8 cellular contexts compared by ENCODE assay signal in genomic region chr9:127214421-127215265, GRCh38. TPM values are rescaled to one million over a fixed set of nuclear protein-coding genes. Genes with fewer than 3 reads are reported as not detected.
DNase-seq lines count a peak whose midpoint lies in the region; ATAC-seq lines count a peak whose summit lies in the region.

No MANE protein-coding gene starts in this region.

- H3K27me3 Mint-ChIP-seq in effector memory CD8-positive, alpha-beta T cell = no peaks in the 10 kb centered on the region
- peaks cover 5% of the 10 kb centered on the region for H3K27me3 Mint-ChIP-seq in stimulated activated naive CD8-positive, alpha-beta T cell treated with anti-CD3 and anti-CD28 coated beads, Interleukin-15, amount 100 ng/mL, for 72 hours

- no peaks in the 10 kb centered on the region for H3K9me3 Mint-ChIP-seq in effector memory CD8-positive, alpha-beta T cell
- no peaks in the 10 kb centered on the region for H3K9me3 Mint-ChIP-seq in stimulated activated naive CD8-positive, alpha-beta T cell treated with anti-CD3 and anti-CD28 coated beads, Interleukin-15, amount 100 ng/mL, for 72 hours

- H3K27ac Mint-ChIP-seq in effector memory CD8-positive, alpha-beta T cell = no peak overlapping the region
- H3K27ac Mint-ChIP-seq in stimulated activated naive CD8-positive, alpha-beta T cell treated with anti-CD3 and anti-CD28 coated beads, Interleukin-15, amount 100 ng/mL, for 72 hours = no peak overlapping the region

- peaks cover 3% of the 10 kb centered on the region for H3K36me3 Mint-ChIP-seq in effector memory CD8-positive, alpha-beta T cell (ENCODE audit: insufficient read depth)

- peaks cover 4 to 5% of the 10 kb centered on the region in 2 donors for H3K4me1 Mint-ChIP-seq in effector memory CD8-positive, alpha-beta T cell (ENCODE audit: low read depth in 2 of 2)
- H3K4me1 Mint-ChIP-seq in stimulated activated naive CD8-positive, alpha-beta T cell treated with anti-CD3 and anti-CD28 coated beads, Interleukin-15, amount 100 ng/mL, for 72 hours = peaks cover 7% of the 10 kb centered on the region

- DNase-seq in AG08396 (ENCODE audit: low spot score) (peak; percentile 59), GM19238 (ENCODE audit: insufficient read length, low spot score) (peak; percentile 77), NCI-H226 (peak; percentile 56), mucosa of gallbladder (ENCODE audit: low spot score) (peak; percentile 57)
- peak; percentile 66 to 75 for DNase-seq in activated CD4-positive, alpha-beta T cell treated with anti-CD3 and anti-CD28 coated beads, Interleukin-2, amount 50 U/mL, for 48 hours
- DNase-seq in effector memory CD8-positive, alpha-beta T cell = peak; percentile 50 to 54 (median 50)
- DNase-seq in stimulated activated naive CD8-positive, alpha-beta T cell treated with anti-CD3 and anti-CD28 coated beads, Interleukin-15, amount 100 ng/mL, for 72 hours = peak; percentile 53 to 60

- ATAC-seq in effector memory CD8-positive, alpha-beta T cell (replicated peaks) = peak; percentile 78
- peak; percentile 77 for ATAC-seq in stimulated activated naive CD8-positive, alpha-beta T cell treated with anti-CD3 and anti-CD28 coated beads, Interleukin-15, amount 100 ng/mL, for 72 hours
- ATAC-seq in GM18498 (IDR thresholded peaks at IDR 0.05; ENCODE audit: unreplicated experiment) = no peak

- H3K4me3 Mint-ChIP-seq in effector memory CD8-positive, alpha-beta T cell = no peak overlapping the region
- H3K4me3 Mint-ChIP-seq in stimulated activated naive CD8-positive, alpha-beta T cell treated with anti-CD3 and anti-CD28 coated beads, Interleukin-15, amount 100 ng/mL, for 72 hours = no peak overlapping the region

RNA-seq across cellular contexts. Expression of gene GARNL3, which starts 49.9 kb away (rescaled TPM):
- 17.1 TPM for total RNA-seq in mucosa of gallbladder
